ENCODE assay signal across 28 cellular contexts in genomic region chr2:61664190-61664589, GRCh38.
"Had no signal": no experiment of that assay in that cellular context is flagged by ENCODE, and none has a peak within 500 bp of the region (broad histone marks: within the 10 kb centered on the region; RNA-seq: fewer than 3 reads in every experiment).

No MANE protein-coding gene starts in this region.

- H3K27ac Mint-ChIP-seq: mesothelial cell of epicardium; naive B cell; nephron; stimulated activated effector memory CD8-positive, alpha-beta T cell treated with anti-CD3 and anti-CD28 coated beads, Interleukin-12 subunit alpha, Interleukin-12 subunit beta, amount 100 ng/mL, for 72 hours; stimulated activated naive CD8-positive, alpha-beta T cell treated with anti-CD3 and anti-CD28 coated beads, Interleukin-15, Interleukin-2, amounts not matched to agents 100 ng/mL and 50 ng/mL, for 24 hours had no signal

- H3K4me1 ChIP-seq: prostate gland, spleen, upper lobe of right lung had no signal

- H3K27ac ChIP-seq: left ventricle myocardium inferior, pancreas, prostate gland, sigmoid colon, spleen, suprapubic skin, thoracic aorta, tibial artery, upper lobe of right lung had no signal

- FAIRE-seq: pancreas, small intestine, urothelium cell line had no signal

- H3K36me3 Mint-ChIP-seq: mesothelial cell of epicardium; naive B cell; stimulated activated effector memory CD8-positive, alpha-beta T cell treated with anti-CD3 and anti-CD28 coated beads, Interleukin-12 subunit alpha, Interleukin-12 subunit beta, amount 100 ng/mL, for 72 hours had no signal

- H3K4me3 ChIP-seq: left ventricle myocardium inferior, lung, pancreas, prostate gland, sigmoid colon, spleen, suprapubic skin, thoracic aorta, tibial artery, upper lobe of right lung had no signal

- ATAC-seq: pancreas; right cardiac atrium; stimulated activated effector memory CD8-positive, alpha-beta T cell treated with anti-CD3 and anti-CD28 coated beads, Interleukin-12 subunit alpha, Interleukin-12 subunit beta, amount 100 ng/mL, for 72 hours; upper lobe of right lung had no signal

- H3K9me3 ChIP-seq: left ventricle myocardium inferior, pancreas, prostate gland, sigmoid colon, spleen, suprapubic skin, thoracic aorta, tibial artery, upper lobe of right lung had no signal

- H3K36me3 ChIP-seq: left ventricle myocardium inferior, pancreas, prostate gland, sigmoid colon, spleen, suprapubic skin, thoracic aorta, tibial artery, upper lobe of right lung had no signal

- H3K4me3 Mint-ChIP-seq: mesothelial cell of epicardium; naive B cell; nephron; neural crest cell; stimulated activated effector memory CD8-positive, alpha-beta T cell treated with anti-CD3 and anti-CD28 coated beads, Interleukin-12 subunit alpha, Interleukin-12 subunit beta, amount 100 ng/mL, for 72 hours; stimulated activated naive CD8-positive, alpha-beta T cell treated with anti-CD3 and anti-CD28 coated beads, Interleukin-15, Interleukin-2, amounts not matched to agents 100 ng/mL and 50 ng/mL, for 24 hours had no signal

- H3K27me3 ChIP-seq: pancreas, sigmoid colon, spleen, suprapubic skin, tibial artery, upper lobe of right lung had no signal

- H3K9me3 Mint-ChIP-seq: mesothelial cell of epicardium; naive B cell; nephron; neural crest cell; stimulated activated effector memory CD8-positive, alpha-beta T cell treated with anti-CD3 and anti-CD28 coated beads, Interleukin-12 subunit alpha, Interleukin-12 subunit beta, amount 100 ng/mL, for 72 hours; stimulated activated naive CD8-positive, alpha-beta T cell treated with anti-CD3 and anti-CD28 coated beads, Interleukin-15, Interleukin-2, amounts not matched to agents 100 ng/mL and 50 ng/mL, for 24 hours had no signal

- H3K4me1 Mint-ChIP-seq: mesothelial cell of epicardium, naive B cell, nephron, neural crest cell had no signal

- DNase-seq: hippocampal formation; islet precursor cell; left ventricle myocardium inferior; mesendoderm; naive B cell; nucleus accumbens; pancreas; posterior cingulate gyrus; retina; right cardiac atrium; sigmoid colon; small intestine; spleen; stimulated activated CD4-positive, alpha-beta T cell treated with anti-CD3 and anti-CD28 coated beads, Interleukin-4, amount 100 ng/mL, for 24 hours; stimulated activated naive CD4-positive, alpha-beta T cell; tibial artery; trophoblast cell; upper lobe of right lung had no signal

- H3K27me3 Mint-ChIP-seq: stimulated activated naive CD8-positive, alpha-beta T cell treated with anti-CD3 and anti-CD28 coated beads, Interleukin-15, Interleukin-2, amounts not matched to agents 100 ng/mL and 50 ng/mL, for 24 hours had no signal
